1 cellular context compared by ENCODE assay signal in genomic region chr1:16217061-16217785, GRCh38.
TF ChIP-seq lines count a peak whose summit lies in the region.

No MANE protein-coding gene starts in this region.

TF ChIP-seq in HepG2, 621 proteins besides CTCF, POLR2A, EP300 and RAD21 (continued from another document and continues in another):
- TF ChIP-seq ZNF687 (CRISPR knock-in tag; IDR thresholded peaks at IDR 0.05) (peak; percentile 61), HNRNPLL (IDR thresholded peaks at IDR 0.05; ENCODE audit: low read depth, low read length, poor library complexity, severe bottlenecking) (peak; percentile 47), KLF11 (CRISPR knock-in tag; IDR thresholded peaks at IDR 0.05) (no peak), THAP9 (CRISPR knock-in tag; IDR thresholded peaks at IDR 0.05; ENCODE audit: borderline replicate concordance) (no peak), ZNF235 (CRISPR knock-in tag; IDR thresholded peaks at IDR 0.05; ENCODE audit: borderline replicate concordance) (no peak), ZBTB40 (IDR thresholded peaks at IDR 0.05) (no peak), ZBTB40 (CRISPR knock-in tag; IDR thresholded peaks at IDR 0.05) (no peak), YY1 (IDR thresholded peaks at IDR 0.05; ENCODE audit: insufficient read depth, insufficient replicate concordance, low read depth, low read length) (no peak), ZFX (CRISPR knock-in tag; IDR thresholded peaks at IDR 0.05; ENCODE audit: low read depth) (0 out of 2 replicates have a peak, but pooled peaks have one; percentile 15), SALL2 (CRISPR knock-in tag; IDR thresholded peaks at IDR 0.05) (no peak), SRSF4 (IDR thresholded peaks at IDR 0.05; ENCODE audit: low read depth, low read length, poor library complexity, severe bottlenecking) (no peak), KDM5B (CRISPR knock-in tag; IDR thresholded peaks at IDR 0.05; ENCODE audit: borderline replicate concordance) (no peak), NONO (IDR thresholded peaks at IDR 0.05) (no peak), NONO (CRISPR knock-in tag; conservative IDR thresholded peaks at IDR 0.05) (no peak), ZNF597 (CRISPR knock-in tag; IDR thresholded peaks at IDR 0.05) (no peak), ZNF619 (CRISPR knock-in tag; IDR thresholded peaks at IDR 0.05) (0 out of 2 replicates have a peak, but pooled peaks have one; percentile 33), SIX4 (CRISPR knock-in tag; IDR thresholded peaks at IDR 0.05) (no peak), SRY (CRISPR knock-in tag; IDR thresholded peaks at IDR 0.05) (no peak), KLF16 (CRISPR knock-in tag; IDR thresholded peaks at IDR 0.05) (no peak), EEA1 (CRISPR knock-in tag; IDR thresholded peaks at IDR 0.05; ENCODE audit: borderline replicate concordance) (no peak), PBX2 (CRISPR knock-in tag; IDR thresholded peaks at IDR 0.05) (no peak), FOXO1 (CRISPR knock-in tag; IDR thresholded peaks at IDR 0.05) (no peak), MIER3 (CRISPR knock-in tag; IDR thresholded peaks at IDR 0.05; ENCODE audit: borderline replicate concordance) (no peak), SMAD3 (CRISPR knock-in tag; IDR thresholded peaks at IDR 0.05) (no peak), ZBTB3 (CRISPR knock-in tag; IDR thresholded peaks at IDR 0.05; ENCODE audit: borderline replicate concordance, low read depth) (no peak), MBNL3 (CRISPR knock-in tag; conservative IDR thresholded peaks at IDR 0.05) (no peak), HDAC1 (CRISPR knock-in tag; IDR thresholded peaks at IDR 0.05) (no peak), ZNF143 (CRISPR knock-in tag; IDR thresholded peaks at IDR 0.05) (no peak), ZNF770 (CRISPR knock-in tag; IDR thresholded peaks at IDR 0.05) (no peak), ATF1 (CRISPR knock-in tag; IDR thresholded peaks at IDR 0.05) (no peak), ZNF564 (CRISPR knock-in tag; IDR thresholded peaks at IDR 0.05) (no peak), PITX1 (CRISPR knock-in tag; IDR thresholded peaks at IDR 0.05) (no peak), NFYB (CRISPR knock-in tag; IDR thresholded peaks at IDR 0.05) (peak; percentile 65; the same call in 1 of the 2 replicates), ZZZ3 (CRISPR knock-in tag; IDR thresholded peaks at IDR 0.05; ENCODE audit: borderline replicate concordance) (no peak), ZMAT3 (CRISPR knock-in tag; conservative IDR thresholded peaks at IDR 0.05) (no peak), ZNF10 (CRISPR knock-in tag; IDR thresholded peaks at IDR 0.05; ENCODE audit: borderline replicate concordance, low read depth) (no peak), ZBTB1 (CRISPR knock-in tag; IDR thresholded peaks at IDR 0.05; ENCODE audit: borderline replicate concordance) (no peak), TCF12 (IDR thresholded peaks at IDR 0.05) (no peak), TCF12 (CRISPR knock-in tag; IDR thresholded peaks at IDR 0.05) (no peak), ZNF580 (CRISPR knock-in tag; IDR thresholded peaks at IDR 0.05; ENCODE audit: borderline replicate concordance, low read depth) (no peak), KDM2A (CRISPR knock-in tag; IDR thresholded peaks at IDR 0.05; ENCODE audit: borderline replicate concordance, low read depth) (0 out of 2 replicates have a peak, but pooled peaks have one; percentile 14), SMARCC2 (IDR thresholded peaks at IDR 0.05) (no peak), HOXA9 (CRISPR knock-in tag; IDR thresholded peaks at IDR 0.05; ENCODE audit: borderline replicate concordance) (no peak), PTBP1 (IDR thresholded peaks at IDR 0.05; ENCODE audit: low read depth, low read length, poor library complexity, severe bottlenecking) (no peak), YEATS4 (CRISPR knock-in tag; IDR thresholded peaks at IDR 0.05; ENCODE audit: borderline replicate concordance) (no peak), NRL (CRISPR knock-in tag; IDR thresholded peaks at IDR 0.05; ENCODE audit: borderline replicate concordance) (no peak), MEIS1 (CRISPR knock-in tag; IDR thresholded peaks at IDR 0.05; ENCODE audit: borderline replicate concordance) (no peak), KDM3A (CRISPR knock-in tag; IDR thresholded peaks at IDR 0.05; ENCODE audit: low read depth) (no peak), ZNF546 (CRISPR knock-in tag; conservative IDR thresholded peaks at IDR 0.05) (no peak)
